ENCODE assay signal across 10 cellular contexts in the genomic region with DNA sequence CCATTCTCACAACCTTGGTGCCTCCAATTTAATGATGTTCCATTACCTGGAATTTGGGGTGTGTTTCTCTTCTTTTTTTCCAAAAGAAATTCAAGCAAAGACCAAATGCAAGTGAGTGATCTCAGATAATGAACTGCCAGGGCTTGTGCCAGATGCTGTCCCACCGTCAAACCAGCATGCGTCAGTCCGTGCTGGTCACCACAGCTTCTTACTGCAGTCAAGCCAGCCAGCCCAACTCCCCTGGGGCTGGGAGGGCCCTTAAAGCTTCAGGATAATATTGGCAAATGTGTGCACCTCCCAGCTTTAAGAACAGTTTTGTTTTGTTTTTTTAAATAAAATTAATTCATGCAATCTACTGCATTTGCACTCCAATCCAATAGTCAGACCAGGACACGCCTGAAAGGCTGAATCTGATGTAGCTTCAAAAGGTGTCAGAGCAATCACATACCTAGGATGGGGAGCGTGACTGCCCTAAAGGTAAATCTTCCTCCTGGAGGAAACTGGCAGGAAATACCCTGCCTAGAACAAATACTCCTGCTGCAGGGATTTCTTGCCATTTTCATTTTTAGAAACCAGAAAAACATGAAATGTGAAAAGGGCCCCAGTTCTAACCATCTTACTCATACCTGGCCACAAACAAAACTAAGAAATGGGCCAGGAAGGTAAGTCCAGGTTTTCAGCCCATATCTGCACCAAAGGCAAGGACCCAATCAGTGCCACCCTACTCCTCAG. TPM values are rescaled to one million over a fixed set of nuclear protein-coding genes. Genes with fewer than 3 reads are reported as not detected.
DNase-seq lines count a peak whose midpoint lies in the region; ATAC-seq and TF ChIP-seq lines count a peak whose summit lies in the region.
"Had no signal": no experiment of that assay in that cellular context is flagged by ENCODE, and none has a peak within 500 bp of the region (broad histone marks: within the 10 kb centered on the region; RNA-seq: fewer than 3 reads in every experiment).

No MANE protein-coding gene starts in this region.

- peak overlapping the region; percentile 65 for H3K4me2 ChIP-seq in skeletal muscle satellite cell (ENCODE audit: low read length)

- no peaks in the 10 kb centered on the region for H3K9me3 ChIP-seq in left ventricle myocardium inferior (replicated peaks)
- no peaks in the 10 kb centered on the region for H3K9me3 ChIP-seq in skeletal muscle satellite cell (replicated peaks; ENCODE audit: low read length)

- H3K4me3 ChIP-seq in left ventricle myocardium inferior (peak overlapping the region; percentile 19), skeletal muscle satellite cell (ENCODE audit: low read length) (no peak overlapping the region)

- H3K27ac ChIP-seq in VCaP = peak overlapping the region; percentile 98
- H3K27ac ChIP-seq in left ventricle myocardium inferior (replicated peaks) = peak overlapping the region; percentile 87

- TF ChIP-seq CTCF in VCaP (conservative IDR thresholded peaks at IDR 0.05) (no peak), left ventricle myocardium inferior (IDR thresholded peaks at IDR 0.05; ENCODE audit: borderline replicate concordance) (no peak), GM10266 (IDR thresholded peaks at IDR 0.05; ENCODE audit: control insufficient read depth, insufficient read depth, low read depth, missing control alignments) (no peak)

- H3K27me3 ChIP-seq in left ventricle myocardium inferior (ENCODE audit: low read depth) = no peaks in the 10 kb centered on the region
- peaks cover 16% of the 10 kb centered on the region for H3K27me3 ChIP-seq in skeletal muscle satellite cell (ENCODE audit: control insufficient read depth, insufficient read depth, low read length)

- H3K4me1 ChIP-seq in left ventricle myocardium inferior = peaks cover 75% of the 10 kb centered on the region
- H3K4me1 ChIP-seq in skeletal muscle satellite cell (ENCODE audit: control insufficient read depth, insufficient read depth, low read length) = peaks cover 12% of the 10 kb centered on the region

- peak; percentile 83 for DNase-seq in left ventricle myocardium inferior
- DNase-seq in T-helper 9 cell = no peak
- DNase-seq in GM10266 (ENCODE audit: extremely low spot score) = no peak
- DNase-seq: activated CD4-positive, CD25-positive, alpha-beta regulatory T cell; Calu3 had no signal

- ATAC-seq in GM19025 (IDR thresholded peaks at IDR 0.05; ENCODE audit: low read depth, unreplicated experiment) = peak; percentile 17
- ATAC-seq in HG03432 (IDR thresholded peaks at IDR 0.05; ENCODE audit: unreplicated experiment) = no peak
- no peak for ATAC-seq in HG02970 (IDR thresholded peaks at IDR 0.05; ENCODE audit: low FRiP score, unreplicated experiment)

- intact Hi-C loops in left ventricle myocardium inferior (cut with micrococcal nuclease) = no loop called here

- no peak overlapping the region for H3K9ac ChIP-seq in skeletal muscle satellite cell (ENCODE audit: low read depth, low read length)

- H3K36me3 ChIP-seq in left ventricle myocardium inferior = no peaks in the 10 kb centered on the region
- no peaks in the 10 kb centered on the region for H3K36me3 ChIP-seq in skeletal muscle satellite cell (ENCODE audit: insufficient read depth, low read length)

RNA-seq across cellular contexts. Expression of a gene that starts 26.9 kb away (rescaled TPM):
- total RNA-seq in left ventricle myocardium inferior = 32.1 TPM
- total RNA-seq in skeletal muscle satellite cell (2012; rRNA removed) = 73.6 and 75.3 TPM in 2 replicates
